Comparison of ENCODE assay signal across 1 cellular context in genomic region chr18:48057018-48057417, GRCh38.
TF ChIP-seq lines count a peak whose summit lies in the region.

No MANE protein-coding gene starts in this region.

TF ChIP-seq in HepG2, 621 proteins besides CTCF, POLR2A, EP300 and RAD21:
- TF ChIP-seq USF2 (IDR thresholded peaks at IDR 0.05; ENCODE audit: low read depth, low read length) (no peak), USF2 (CRISPR knock-in tag; IDR thresholded peaks at IDR 0.05; ENCODE audit: borderline replicate concordance) (no peak), PBX3 (CRISPR knock-in tag; IDR thresholded peaks at IDR 0.05; ENCODE audit: borderline replicate concordance) (no peak), ELK4 (CRISPR knock-in tag; IDR thresholded peaks at IDR 0.05; ENCODE audit: borderline replicate concordance) (no peak), ATAD3A (CRISPR knock-in tag; IDR thresholded peaks at IDR 0.05) (no peak), NCOA2 (CRISPR knock-in tag; IDR thresholded peaks at IDR 0.05) (no peak), NR2F2 (IDR thresholded peaks at IDR 0.05; ENCODE audit: borderline replicate concordance, low read depth) (no peak), HNRNPUL1 (IDR thresholded peaks at IDR 0.05; ENCODE audit: low read depth, low read length) (no peak), MAFF (IDR thresholded peaks at IDR 0.05; ENCODE audit: low read depth, low read length) (peak; percentile 51; the same call in 1 of the 2 replicates), SKIL (CRISPR knock-in tag; IDR thresholded peaks at IDR 0.05; ENCODE audit: borderline replicate concordance) (no peak), CHD4 (IDR thresholded peaks at IDR 0.05; ENCODE audit: borderline replicate concordance, low read length) (no peak), MAFK (conservative IDR thresholded peaks at IDR 0.05 in 1 of 2, IDR thresholded peaks at IDR 0.05 in 1 of 2; ENCODE audit: low read length in 2 of 2) (peak; percentile 50 to 65), ATRX (CRISPR knock-in tag; IDR thresholded peaks at IDR 0.05; ENCODE audit: borderline replicate concordance) (no peak), SIX4 (CRISPR knock-in tag; IDR thresholded peaks at IDR 0.05) (no peak), SMYD3 (CRISPR knock-in tag; IDR thresholded peaks at IDR 0.05) (no peak), PTBP1 (IDR thresholded peaks at IDR 0.05; ENCODE audit: low read depth, low read length, poor library complexity, severe bottlenecking) (no peak), STAG1 (CRISPR knock-in tag; IDR thresholded peaks at IDR 0.05) (no peak)
